8 cellular contexts compared by ENCODE assay signal in genomic region chr2:128028668-128029054, GRCh38. TPM values are rescaled to one million over a fixed set of nuclear protein-coding genes. Genes with fewer than 3 reads are reported as not detected.
DNase-seq lines count a peak whose midpoint lies in the region; ATAC-seq, FAIRE-seq and TF ChIP-seq lines count a peak whose summit lies in the region.

No MANE protein-coding gene starts in this region.

- TF ChIP-seq CTCF in adrenal gland (IDR thresholded peaks at IDR 0.05) (no peak), HepG2 (CRISPR knock-in tag; IDR thresholded peaks at IDR 0.05) (no peak), thoracic aorta (IDR thresholded peaks at IDR 0.05) (no peak)

- H3K4me1 ChIP-seq in adrenal gland (replicated peaks in 1 of 2) (peaks cover 0 to 15% of the 10 kb centered on the region in 2 donors), HepG2 (ENCODE audit: insufficient read depth, low read length) (peaks cover 26% of the 10 kb centered on the region), thoracic aorta (ENCODE audit: control insufficient read depth in 1 of 2, low read depth in 2 of 2) (peaks cover 5 to 10% of the 10 kb centered on the region in 2 donors)

- H3K27me3 ChIP-seq in adrenal gland (no peaks in the 10 kb centered on the region), HepG2 (ENCODE audit: control insufficient read depth in 1 of 2, insufficient read depth in 2 of 2, low read length in 2 of 2) (no peaks in the 10 kb centered on the region; a peak in 1 of 5 replicates), thoracic aorta (replicated peaks; ENCODE audit: insufficient read depth) (no peaks in the 10 kb centered on the region)

- CTCF ChIA-PET in HepG2 (lab: Yijun Ruan, JAX; ENCODE audit: low intra/inter-chr PET ratio, low total read pairs), result no interaction called here

- H3K4me1 Mint-ChIP-seq in activated T-cell treated with anti-CD3 and anti-CD28 coated beads, Interleukin-2, amount 50 U/mL, for 24 hours (ENCODE audit: low read depth), result peaks cover 20% of the 10 kb centered on the region

- DNase-seq in activated T-cell treated with anti-CD3 and anti-CD28 coated beads, Interleukin-2, amount 50 U/mL, for 24 hours, result no peak
- DNase-seq in activated T-cell treated with anti-CD3 and anti-CD28 coated beads, Interleukin-2, amount 50 U/mL, for 1 hour, result no peak
- DNase-seq in adrenal gland, result no peak
- DNase-seq in HepG2 (ENCODE audit: low spot score), result no peak
- DNase-seq in thoracic aorta (ENCODE audit: low spot score), result no peak
- DNase-seq in cerebellum (ENCODE audit: low spot score), result no peak
- no peak for DNase-seq in NCI-H446 treated with DMSO at 0.1 percent for 48 hours (lab: John Stamatoyannopoulos, UW)

- TF ChIP-seq POLR2A in adrenal gland (IDR thresholded peaks at IDR 0.05) (no peak), HepG2 (IDR thresholded peaks at IDR 0.05; ENCODE audit: insufficient read depth in 1 of 2, low read depth in 2 of 2, low read length in 2 of 2) (no peak)

- H3K36me3 Mint-ChIP-seq in activated T-cell treated with anti-CD3 and anti-CD28 coated beads, Interleukin-2, amount 50 U/mL, for 24 hours (ENCODE audit: low read depth), result peaks cover 11% of the 10 kb centered on the region

- H3K4me2 ChIP-seq in HepG2 (ENCODE audit: low read depth, low read length), result peak overlapping the region; percentile 92

- ATAC-seq in HepG2 (no peak), thoracic aorta (ENCODE audit: insufficient number of reproducible peaks, low FRiP score, low read depth) (no peak), HG03159 (IDR thresholded peaks at IDR 0.05; ENCODE audit: unreplicated experiment) (no peak)

- POLR2A ChIA-PET in HepG2 (lab: Yijun Ruan, JAX), result interaction anchor here (1.2 to 2.6 kb wide), 2 partner anchors 62 to 502 kb away, joined by 4 to 13 read pairs; partner anchors contain the start of genes IWS1 and UGGT1

- WGBS in adrenal gland, 4 donors, result 0 to 20% (median 0%) methylated on average over 1 of the region's 1 CpG; no CpG with 5 or more reads in 1 of the 4 donors
- WGBS in HepG2 (ENCODE audit: low lambda C conversion rate), result 0% methylated on average over 1 of the region's 1 CpG

- peaks cover 28% of the 10 kb centered on the region for H3K79me2 ChIP-seq in HepG2 (ENCODE audit: insufficient read depth, low read length)

- H2AFZ ChIP-seq in HepG2 (ENCODE audit: low read length), result peak overlapping the region; percentile 95

- no peaks in the 10 kb centered on the region for H3K27me3 Mint-ChIP-seq in activated T-cell treated with anti-CD3 and anti-CD28 coated beads, Interleukin-2, amount 50 U/mL, for 24 hours

- H3K9ac ChIP-seq in HepG2 (ENCODE audit: insufficient read depth, low read depth, low read length), result peak overlapping the region; percentile 98

- no peak for FAIRE-seq in HepG2 (lab: Jason Lieb, UNC)

- no peaks in the 10 kb centered on the region for H4K20me1 ChIP-seq in HepG2 (ENCODE audit: insufficient read depth, low read length)

- H3K9me3 ChIP-seq in adrenal gland (replicated peaks in 1 of 3) (no peaks in the 10 kb centered on the region), HepG2 (ENCODE audit: low read length) (peaks cover 17% of the 10 kb centered on the region), thoracic aorta (no peaks in the 10 kb centered on the region)

- no peaks in the 10 kb centered on the region for H3K9me3 Mint-ChIP-seq in activated T-cell treated with anti-CD3 and anti-CD28 coated beads, Interleukin-2, amount 50 U/mL, for 24 hours

- H3K4me3 Mint-ChIP-seq in activated T-cell treated with anti-CD3 and anti-CD28 coated beads, Interleukin-2, amount 50 U/mL, for 24 hours, result peak overlapping the region; percentile 83

- H3K4me3 ChIP-seq in adrenal gland (peak overlapping the region in 3 of 4 donors; percentile 34 to 97 (median 53)), HepG2 (replicated peaks in 1 of 3; ENCODE audit: insufficient read depth in 1 of 3, low read depth in 2 of 3, low read length in 3 of 3) (peak overlapping the region; percentile 83 to 100 (median 100)), thoracic aorta (peak overlapping the region; percentile 100)

- no peak for TF ChIP-seq EP300 in HepG2 (IDR thresholded peaks at IDR 0.05; ENCODE audit: low read depth in 2 of 2, low read length in 2 of 2)
- TF ChIP-seq EP300 in HepG2 (CRISPR knock-in tag; IDR thresholded peaks at IDR 0.05; ENCODE audit: borderline replicate concordance), result no peak

- peak overlapping the region; percentile 20 to 97 (median 93) for H3K27ac ChIP-seq in adrenal gland
- peak overlapping the region; percentile 25 for H3K27ac ChIP-seq in HepG2 (ENCODE audit: extremely low read length, insufficient read depth, low read length)
- peak overlapping the region; percentile 92 to 96 for H3K27ac ChIP-seq in thoracic aorta

- intact Hi-C loops in adrenal gland (cut with DNase I) (loop anchor here in 1 of 2 donors (5.0 kb wide), 1 partner anchor 64 kb away; the partner anchor contains the start of gene UGGT1), HepG2 (cut with micrococcal nuclease; ENCODE audit: unreplicated experiment) (loop anchor here (1.0 to 5.0 kb wide), 2 partner anchors 43 to 279 kb away; no protein-coding TSS in a partner anchor)

- no peak for TF ChIP-seq RAD21 in HepG2 (CRISPR knock-in tag; IDR thresholded peaks at IDR 0.05)

- no peaks in the 10 kb centered on the region for H3K36me3 ChIP-seq in adrenal gland (replicated peaks in 1 of 2)
- H3K36me3 ChIP-seq in HepG2 (replicated peaks in 1 of 2; ENCODE audit: control insufficient read depth in 1 of 2, insufficient read depth in 2 of 2, low read length in 2 of 2), result peaks cover 0 to 7% of the 10 kb centered on the region in 2 experiments; a peak in 1 of 5 replicates
- H3K36me3 ChIP-seq in thoracic aorta, result no peaks in the 10 kb centered on the region

- in situ Hi-C loops in HepG2 (cut with HindIII; ENCODE audit: extremely low pct_ligation_motif_present, low pct_unique_long_range_greater_than_20kb), result no loop called here

- peak overlapping the region; percentile 76 for H3K27ac Mint-ChIP-seq in activated T-cell treated with anti-CD3 and anti-CD28 coated beads, Interleukin-2, amount 50 U/mL, for 24 hours

- BruUV-seq in HepG2 (replicated peaks; lab: Mats Ljungman, UMichigan), result no TSS peak

TF ChIP-seq in HepG2, 621 proteins besides CTCF, POLR2A, EP300 and RAD21 (continues in another document):
- 0 out of 2 replicates have a peak, but pooled peaks have one; percentile 7 for TF ChIP-seq FOXK2 (IDR thresholded peaks at IDR 0.05)
- TF ChIP-seq DBP (CRISPR knock-in tag; IDR thresholded peaks at IDR 0.05; ENCODE audit: not compliant biosample characterization), result no peak

RNA-seq across cellular contexts. Expression of gene SAP130, which starts 0.8 kb away (rescaled TPM):
- total RNA-seq in adrenal gland (10 to 100 TPM in 6 of 8 donors, 1 to 10 TPM in 2; 8.8 to 22.7 (median 18.2) TPM), HepG2 (2016; rRNA removed; fragmentation: Illumina TruSeq; extraction: Trizol) (11.1 and 14.5 TPM in 2 replicates), thoracic aorta (10 to 100 TPM in 1 of 2 donors, 1 to 10 TPM in 1; 8.7 to 24.3 TPM), cerebellum (8.1 TPM)
- polyA plus RNA-seq in adrenal gland (10 to 100 TPM in 2 of 3 donors, 1 to 10 TPM in 1; 7.0 to 20.6 (median 11.1) TPM), HepG2 (2011; rRNA removed) (16.3 and 18.6 TPM in 2 replicates)
- 4.8 and 5.0 TPM in 2 replicates for total RNA-seq in HepG2 (2016; cell fraction: cytosol; rRNA removed; fragmentation: Illumina TruSeq; extraction: Trizol; ENCODE audit: low read depth)
- total RNA-seq in HepG2 (2016; cell fraction: insoluble cytoplasmic fraction; rRNA removed; fragmentation: Illumina TruSeq; extraction: Trizol), result 9.6 and 12.8 TPM in 2 replicates
- 9.9 and 10.8 TPM in 2 replicates for total RNA-seq in HepG2 (2016; cell fraction: membrane; rRNA removed; fragmentation: Illumina TruSeq; extraction: Trizol)
- 9.9 and 12.6 TPM in 2 replicates for total RNA-seq in HepG2 (2016; cell fraction: nucleus; rRNA removed; fragmentation: Illumina TruSeq; extraction: Trizol)
- 5.3 and 5.8 TPM in 2 replicates for polyA plus RNA-seq in HepG2 (2011; cell fraction: cytosol; rRNA removed)
- polyA plus RNA-seq in HepG2 (2011; cell fraction: nucleus; rRNA removed), result 20.4 and 27.2 TPM in 2 replicates
- 14.8 and 16.7 TPM in 2 replicates for polyA plus RNA-seq in HepG2 (2012)
- polyA plus RNA-seq in HepG2 (2016; cell fraction: cytosol; fragmentation: Illumina TruSeq; extraction: Trizol; ENCODE audit: low read depth), result 2.2 and 2.7 TPM in 2 replicates
- polyA plus RNA-seq in HepG2 (2016; cell fraction: insoluble cytoplasmic fraction; fragmentation: Illumina TruSeq; extraction: Trizol; ENCODE audit: low read depth), result 22.5 and 29.3 TPM in 2 replicates
- polyA plus RNA-seq in HepG2 (2016; cell fraction: membrane; fragmentation: Illumina TruSeq; extraction: Trizol; ENCODE audit: low read depth), result 7.3 and 8.9 TPM in 2 replicates
- polyA plus RNA-seq in HepG2 (2016; cell fraction: nucleus; fragmentation: Illumina TruSeq; extraction: Trizol; ENCODE audit: insufficient read depth, low read depth), result 20.0 and 21.0 TPM in 2 replicates
- polyA minus RNA-seq in HepG2 (2011; rRNA and poly(A)+ RNA removed; ENCODE audit: low replicate concordance), result 28.1 and 54.4 TPM in 2 replicates
- polyA minus RNA-seq in HepG2 (2011; cell fraction: cytosol; rRNA and poly(A)+ RNA removed), result 11.8 and 13.8 TPM in 2 replicates
- 16.5 and 19.1 TPM in 2 replicates for polyA minus RNA-seq in HepG2 (2011; cell fraction: nucleus; rRNA and poly(A)+ RNA removed)

Comparison
In these comparisons a context has a peak if more than half of its experiments do, and no peak if none do; other contexts are left out.
1. H3K27ac ChIP-seq: peak in every context shown above with its lines; median percentile 94 in thoracic aorta; 93 in adrenal gland; 25 in HepG2.